ENCODE assay signal across 8 cellular contexts in genomic region chr1:31297273-31298247, GRCh38. TPM values are rescaled to one million over a fixed set of nuclear protein-coding genes. Genes with fewer than 3 reads are reported as not detected.
DNase-seq lines count a peak whose midpoint lies in the region; ATAC-seq and TF ChIP-seq lines count a peak whose summit lies in the region.

No MANE protein-coding gene starts in this region.

- no peaks in the 10 kb centered on the region for H4K20me1 ChIP-seq in OCI-LY1 (ENCODE audit: insufficient read depth, low read length)

- peak overlapping the region; percentile 77 for H3K4me3 ChIP-seq in OCI-LY1 (ENCODE audit: low read depth, low read length, poor library complexity, severe bottlenecking)
- H3K4me3 ChIP-seq in esophagus (ENCODE audit: low read depth in 1 of 2, low read length in 2 of 2), result peak overlapping the region; percentile 79 to 96
- peak overlapping the region; percentile 92 to 94 for H3K4me3 ChIP-seq in neutrophil (ENCODE audit: low read depth in 1 of 2, low read length in 1 of 2)

- H3K4me3 Mint-ChIP-seq in natural killer cell, result no peak overlapping the region

- ATAC-seq in HG03571 (IDR thresholded peaks at IDR 0.05; ENCODE audit: unreplicated experiment), result no peak
- ATAC-seq in natural killer cell, result no peak

- H3K9me3 Mint-ChIP-seq in natural killer cell, result peaks cover 2% of the 10 kb centered on the region in 2 donors

- H3K9me2 ChIP-seq in OCI-LY1 (ENCODE audit: low read depth, low read length), result no peaks in the 10 kb centered on the region

- H3K9me3 ChIP-seq in OCI-LY1 (ENCODE audit: low read length) (no peaks in the 10 kb centered on the region), esophagus (ENCODE audit: control insufficient read depth in 2 of 2, insufficient read depth in 1 of 2, low read depth in 1 of 2, low read length in 1 of 2) (no peaks in the 10 kb centered on the region), neutrophil (no peaks in the 10 kb centered on the region)

- DNase-seq in stimulated activated CD4-positive, alpha-beta T cell treated with anti-CD3 and anti-CD28 coated beads, Interleukin-15, amount 100 ng/mL, for 24 hours, result peak; percentile 13
- DNase-seq in stimulated activated CD4-positive, alpha-beta T cell treated with anti-CD3 and anti-CD28 coated beads, Interleukin-2, amount 100 ng/mL, for 48 hours, result no peak
- DNase-seq in NCI-H1092 (lab: John Stamatoyannopoulos, UW) (no peak), natural killer cell (no peak)

- H3K9ac ChIP-seq in OCI-LY1 (ENCODE audit: low read length), result peak overlapping the region; percentile 93

- 3 to 4% methylated on average over 22 to 23 of the region's 23 CpGs for WGBS in esophagus, 2 donors

- H3K4me2 ChIP-seq in OCI-LY1 (ENCODE audit: low read length), result peak overlapping the region; percentile 98

- H3K27me3 Mint-ChIP-seq in natural killer cell (ENCODE audit: low read depth in 2 of 2), result no peaks in the 10 kb centered on the region

- no peak overlapping the region for H3K27ac Mint-ChIP-seq in natural killer cell

- peaks cover 18% of the 10 kb centered on the region for H3K36me3 ChIP-seq in OCI-LY1 (ENCODE audit: insufficient read depth, low read length)
- no peaks in the 10 kb centered on the region for H3K36me3 ChIP-seq in esophagus (ENCODE audit: control insufficient read depth in 2 of 2, insufficient read depth in 2 of 2, low read length in 1 of 2)
- H3K36me3 ChIP-seq in neutrophil, result peaks cover 6% of the 10 kb centered on the region

- no peaks in the 10 kb centered on the region for H3K36me3 Mint-ChIP-seq in natural killer cell

- peaks cover 21 to 42% of the 10 kb centered on the region in 2 donors for H3K4me1 Mint-ChIP-seq in natural killer cell

- no peaks in the 10 kb centered on the region for H3F3A ChIP-seq in OCI-LY1 (ENCODE audit: insufficient read depth, low read length)

- H2AFZ ChIP-seq in OCI-LY1 (ENCODE audit: low read length), result no peak overlapping the region

- H3K27me3 ChIP-seq in OCI-LY1 (ENCODE audit: insufficient read depth, low read length) (no peaks in the 10 kb centered on the region), esophagus (ENCODE audit: control insufficient read depth in 1 of 2, insufficient read depth in 2 of 2, low read length in 2 of 2) (no peaks in the 10 kb centered on the region), neutrophil (no peaks in the 10 kb centered on the region)

- TF ChIP-seq CTCF in OCI-LY1 (IDR thresholded peaks at IDR 0.05; ENCODE audit: low read length) (no peak), neutrophil (IDR thresholded peaks at IDR 0.05) (no peak), natural killer cell (IDR thresholded peaks at IDR 0.05) (no peak)

- intact Hi-C loops in natural killer cell (cut with micrococcal nuclease), result loop anchor here (2.0 to 5.0 kb wide), 2 partner anchors 37 to 230 kb away; partner anchors contain the start of gene PUM1

- H3K27ac ChIP-seq in OCI-LY1 (ENCODE audit: low read depth, low read length, poor library complexity, severe bottlenecking) (no peak overlapping the region), esophagus (ENCODE audit: low read depth in 2 of 2, low read length in 1 of 2) (peak overlapping the region; percentile 94 to 96), neutrophil (peak overlapping the region; percentile 88)

- peaks cover 49% of the 10 kb centered on the region for H3K79me2 ChIP-seq in OCI-LY1 (ENCODE audit: insufficient read depth, low read length)

- H3K4me1 ChIP-seq in OCI-LY1 (ENCODE audit: insufficient read depth, low read length, severe bottlenecking) (peaks cover 27% of the 10 kb centered on the region), esophagus (ENCODE audit: control insufficient read depth in 2 of 2, insufficient read depth in 2 of 2, low read length in 1 of 2) (peaks cover 0 to 3% of the 10 kb centered on the region in 2 donors), neutrophil (ENCODE audit: control insufficient read depth in 1 of 2, insufficient read depth in 1 of 2, low read depth in 1 of 2, low read length in 1 of 2) (peaks cover 32 to 45% of the 10 kb centered on the region in 2 experiments)

RNA-seq across cellular contexts. Expression of gene ZCCHC17, which starts 0.7 kb away (rescaled TPM):
- 10 to 100 TPM; 16.9 to 20.3 TPM for polyA plus RNA-seq in esophagus
- total RNA-seq in natural killer cell, result 10 to 100 TPM; 24.1 to 31.1 (median 27.8) TPM

RNA-seq across cellular contexts. Expression of gene SNRNP40, which starts 1.0 kb away (rescaled TPM):
- polyA plus RNA-seq in esophagus, result 10 to 100 TPM in 1 of 2 donors, 1 to 10 TPM in 1; 8.7 to 23.9 TPM
- 10 to 100 TPM; 57.9 to 71.2 (median 60.3) TPM for total RNA-seq in natural killer cell

RNA-seq across cellular contexts. Expression of gene NKAIN1, which starts 57.9 kb away (rescaled TPM):
- polyA plus RNA-seq in esophagus, result under 1 TPM; 0.16 to 0.38 TPM
- not detected for total RNA-seq in natural killer cell
